1 cellular context compared by ENCODE assay signal in the genomic region with DNA sequence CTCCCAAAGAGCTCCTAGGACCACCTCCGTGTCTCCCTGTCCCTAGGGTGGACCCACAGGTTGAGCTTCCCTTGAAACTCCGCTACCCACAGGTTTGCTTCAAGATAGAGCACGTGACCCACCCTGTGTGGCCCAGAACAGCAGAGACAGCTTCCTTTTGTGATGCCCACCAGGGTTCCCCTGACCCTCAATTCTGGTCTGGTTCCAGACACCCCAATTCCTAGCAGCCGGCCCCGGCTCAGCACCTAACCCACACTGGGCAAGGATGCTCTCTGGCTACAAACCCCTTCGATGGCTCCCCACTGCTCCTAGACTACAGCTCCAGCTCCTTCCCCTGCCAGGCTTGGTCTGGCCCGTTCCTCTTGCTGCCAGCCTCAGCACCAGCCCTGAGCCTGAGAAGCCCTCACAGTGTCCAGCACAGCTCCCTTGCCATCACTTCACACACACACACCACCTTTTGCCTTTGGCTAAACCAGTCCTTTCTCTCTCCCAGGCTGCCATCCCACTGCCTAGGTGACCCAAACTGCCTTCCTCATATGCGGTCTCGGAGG.
TF ChIP-seq lines count a peak whose summit lies in the region.

No MANE protein-coding gene starts in this region.

TF ChIP-seq in SK-N-SH treated with all-trans-retinoic acid at 6 μM for 48 hours, 23 proteins besides CTCF, POLR2A, EP300 and RAD21 (continued from another document):
- TF ChIP-seq, protein P1, sequence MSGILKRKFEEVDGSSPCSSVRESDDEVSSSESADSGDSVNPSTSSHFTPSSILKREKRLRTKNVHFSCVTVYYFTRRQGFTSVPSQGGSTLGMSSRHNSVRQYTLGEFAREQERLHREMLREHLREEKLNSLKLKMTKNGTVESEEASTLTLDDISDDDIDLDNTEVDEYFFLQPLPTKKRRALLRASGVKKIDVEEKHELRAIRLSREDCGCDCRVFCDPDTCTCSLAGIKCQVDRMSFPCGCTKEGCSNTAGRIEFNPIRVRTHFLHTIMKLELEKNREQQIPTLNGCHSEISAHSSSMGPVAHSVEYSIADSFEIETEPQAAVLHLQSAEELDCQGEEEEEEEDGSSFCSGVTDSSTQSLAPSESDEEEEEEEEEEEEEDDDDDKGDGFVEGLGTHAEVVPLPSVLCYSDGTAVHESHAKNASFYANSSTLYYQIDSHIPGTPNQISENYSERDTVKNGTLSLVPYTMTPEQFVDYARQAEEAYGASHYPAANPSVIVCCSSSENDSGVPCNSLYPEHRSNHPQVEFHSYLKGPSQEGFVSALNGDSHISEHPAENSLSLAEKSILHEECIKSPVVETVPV (CRISPR knock-in tag; IDR thresholded peaks at IDR 0.05), result no peak
- TF ChIP-seq, protein P2, sequence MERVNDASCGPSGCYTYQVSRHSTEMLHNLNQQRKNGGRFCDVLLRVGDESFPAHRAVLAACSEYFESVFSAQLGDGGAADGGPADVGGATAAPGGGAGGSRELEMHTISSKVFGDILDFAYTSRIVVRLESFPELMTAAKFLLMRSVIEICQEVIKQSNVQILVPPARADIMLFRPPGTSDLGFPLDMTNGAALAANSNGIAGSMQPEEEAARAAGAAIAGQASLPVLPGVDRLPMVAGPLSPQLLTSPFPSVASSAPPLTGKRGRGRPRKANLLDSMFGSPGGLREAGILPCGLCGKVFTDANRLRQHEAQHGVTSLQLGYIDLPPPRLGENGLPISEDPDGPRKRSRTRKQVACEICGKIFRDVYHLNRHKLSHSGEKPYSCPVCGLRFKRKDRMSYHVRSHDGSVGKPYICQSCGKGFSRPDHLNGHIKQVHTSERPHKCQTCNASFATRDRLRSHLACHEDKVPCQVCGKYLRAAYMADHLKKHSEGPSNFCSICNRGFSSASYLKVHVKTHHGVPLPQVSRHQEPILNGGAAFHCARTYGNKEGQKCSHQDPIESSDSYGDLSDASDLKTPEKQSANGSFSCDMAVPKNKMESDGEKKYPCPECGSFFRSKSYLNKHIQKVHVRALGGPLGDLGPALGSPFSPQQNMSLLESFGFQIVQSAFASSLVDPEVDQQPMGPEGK (CRISPR knock-in tag; IDR thresholded peaks at IDR 0.05; ENCODE audit: borderline replicate concordance), result no peak
- no peak for TF ChIP-seq ZFP3 (CRISPR knock-in tag; IDR thresholded peaks at IDR 0.05)
- no peak for TF ChIP-seq TOX (CRISPR knock-in tag; IDR thresholded peaks at IDR 0.05; ENCODE audit: borderline replicate concordance)
- TF ChIP-seq GLIS3 (CRISPR knock-in tag; IDR thresholded peaks at IDR 0.05), result no peak
- TF ChIP-seq ZNF8 (CRISPR knock-in tag; IDR thresholded peaks at IDR 0.05), result no peak
- TF ChIP-seq OSR1 (CRISPR knock-in tag; IDR thresholded peaks at IDR 0.05), result no peak
- no peak for TF ChIP-seq PPARA (CRISPR knock-in tag; IDR thresholded peaks at IDR 0.05; ENCODE audit: borderline replicate concordance)
